Comparison of ENCODE assay signal across 12 cellular contexts in the genomic region with DNA sequence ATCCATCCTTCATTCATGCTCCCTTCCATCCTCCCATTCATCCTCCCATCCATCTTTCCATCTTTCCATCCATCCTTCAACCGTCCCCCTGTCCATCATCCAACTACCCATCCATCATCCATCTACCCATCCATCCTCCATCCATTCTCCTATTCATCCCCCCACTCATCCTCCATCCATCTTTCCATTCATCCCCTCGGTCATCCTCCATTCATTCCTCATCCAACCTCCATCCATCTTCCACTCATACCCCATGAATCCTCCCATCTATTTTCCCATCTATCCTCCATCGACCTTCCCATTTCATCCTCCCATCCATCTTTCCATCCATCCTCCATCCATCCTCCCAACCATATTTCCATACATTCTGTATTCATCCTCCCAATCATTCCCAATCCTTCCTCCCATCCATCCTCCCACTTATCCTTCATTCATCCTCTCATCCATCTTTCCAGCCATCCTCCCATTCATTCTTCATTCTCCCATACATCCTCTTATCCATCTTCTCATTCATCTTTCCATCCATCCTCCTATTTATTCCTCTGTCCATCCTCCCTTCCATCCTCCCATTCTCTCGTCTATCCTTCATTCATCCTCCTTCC. TPM values are rescaled to one million over a fixed set of nuclear protein-coding genes. Genes with fewer than 3 reads are reported as not detected.
"Had no signal": no experiment of that assay in that cellular context is flagged by ENCODE, and none has a peak within 500 bp of the region (broad histone marks: within the 10 kb centered on the region; RNA-seq: fewer than 3 reads in every experiment).

No MANE protein-coding gene starts in this region.

- DNase-seq: GM23248, GOT3, H7, HCEC 1CT, HFFc6 had no signal

- H3K36me3 ChIP-seq: HAP-1 had no signal

- H2AFZ ChIP-seq: GM23248, GM23338 had no signal

- ATAC-seq: GM23338, HCT116 had no signal

- H3K4me3 ChIP-seq: GM23248, GM23338, HAP-1 had no signal

- H3K4me3 Mint-ChIP-seq: GM23338, H9, HFFc6 had no signal

- H3K9ac ChIP-seq: GM23248 had no signal

- H3K4me1 ChIP-seq: HAP-1 had no signal

- H3K4me2 ChIP-seq: GM23338 had no signal

- H3K27ac ChIP-seq: GM23248 had no signal

- H3K27ac Mint-ChIP-seq: GM23338, H9, HFFc6 had no signal

- FAIRE-seq: H1, H54 had no signal

RNA-seq across cellular contexts. Expression of gene IGLL1, which starts 29.9 kb away (rescaled TPM):
- total RNA-seq: GM23248, GM23338, H1, H4, H7, H9, HFFc6 had no signal
- polyA plus RNA-seq: GM23248, GM23338, H1 had no signal
